ENCODE assay signal across 8 cellular contexts in the genomic region with DNA sequence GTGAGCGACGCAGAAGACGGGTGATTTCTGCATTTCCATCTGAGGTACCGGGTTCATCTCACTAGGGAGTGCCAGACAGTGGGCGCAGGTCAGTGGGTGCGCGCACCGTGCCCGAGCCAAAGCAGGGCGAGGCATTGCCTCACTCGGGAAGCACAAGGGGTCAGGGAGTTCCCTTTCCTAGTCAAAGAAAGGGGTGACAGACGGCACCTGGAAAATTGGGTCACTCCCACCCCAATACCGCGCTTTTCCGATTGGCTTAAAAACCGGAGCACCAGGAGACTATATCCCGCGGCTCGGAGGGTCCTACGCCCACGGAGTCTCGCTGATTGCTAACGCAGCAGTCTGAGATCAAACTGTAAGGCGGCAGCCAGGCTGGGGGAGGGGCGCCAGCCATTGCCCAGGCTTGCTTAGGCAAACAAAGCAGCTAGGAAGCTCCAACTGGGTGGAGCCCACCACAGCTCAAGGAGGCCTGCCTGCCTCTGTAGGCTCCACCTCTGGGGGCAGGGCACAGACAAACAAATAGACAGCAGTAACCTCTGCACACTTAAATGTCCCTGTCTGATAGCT. TPM values are rescaled to one million over a fixed set of nuclear protein-coding genes. Genes with fewer than 3 reads are reported as not detected.
DNase-seq lines count a peak whose midpoint lies in the region; ATAC-seq and TF ChIP-seq lines count a peak whose summit lies in the region.
"Not testable (repeated sequence)": the region's sequence is repeated elsewhere in the genome, so short reads cannot be mapped to it uniquely, and the experiment has no call there.

No MANE protein-coding gene starts in this region.

- H3K9me3 ChIP-seq in lower lobe of right lung, spleen: not testable (repeated sequence)

- H3K27me3 ChIP-seq in lower lobe of right lung (ENCODE audit: low read depth); spleen (replicated peaks in 1 of 7): not testable (repeated sequence)

- H3K4me3 ChIP-seq in GM12864 (ENCODE audit: low read depth, low read length) (peak overlapping the region; percentile 66), lower lobe of right lung (peak overlapping the region; percentile 59), spleen (peak overlapping the region; percentile 31 to 70 (median 46))

- H3K27me3 Mint-ChIP-seq in type B pancreatic cell, result not testable (repeated sequence)

- H3K9me3 Mint-ChIP-seq in type B pancreatic cell, result not testable (repeated sequence)

- TF ChIP-seq CTCF in GM12864 (IDR thresholded peaks at IDR 0.05; ENCODE audit: low read depth, low read length, missing control alignments); lower lobe of right lung (IDR thresholded peaks at IDR 0.05): not testable (repeated sequence)
- TF ChIP-seq CTCF in spleen (IDR thresholded peaks at IDR 0.05 in 8 of 11, conservative IDR thresholded peaks at IDR 0.05 in 3 of 11) (peak in 3 of 11 experiments; percentile 11 to 37 (median 13)), type B pancreatic cell (conservative IDR thresholded peaks at IDR 0.05) (peak; percentile 20)

- peaks cover 13% of the 10 kb centered on the region for H3K36me3 Mint-ChIP-seq in type B pancreatic cell

- DNase-seq in GM12864 (ENCODE audit: low read depth) (peak; percentile 51), NCI-H2081 (lab: John Stamatoyannopoulos, UW) (peak; percentile 38 to 69), T-helper 9 cell (peak; percentile 47), erythroblast (lab: John Stamatoyannopoulos, UW) (peak; percentile 71 to 76), lower lobe of right lung (peak; percentile 87), spleen (peak; percentile 89), type B pancreatic cell (ENCODE audit: extremely low spot score, unreplicated experiment) (peak; percentile 83)
- DNase-seq in activated naive CD4-positive, alpha-beta T cell (lab: John Stamatoyannopoulos, UW), result peak; percentile 13 to 74 (median 49)

- peak overlapping the region; percentile 81 for H3K27ac ChIP-seq in lower lobe of right lung
- H3K27ac ChIP-seq in spleen, result peak overlapping the region; percentile 24 to 81 (median 74)

- intact Hi-C loops in lower lobe of right lung (cut with DNase I); spleen (cut with DNase I; ENCODE audit: low total_unique reads): not testable (repeated sequence)

- H3K27ac Mint-ChIP-seq in type B pancreatic cell, result peak overlapping the region; percentile 93

- H3K4me1 Mint-ChIP-seq in type B pancreatic cell (ENCODE audit: unreplicated experiment), result not testable (repeated sequence)

- not testable (repeated sequence) for TF ChIP-seq POLR2A in erythroblast (IDR thresholded peaks at IDR 0.05; ENCODE audit: low read length); spleen (IDR thresholded peaks at IDR 0.05)

- not testable (repeated sequence) for ATAC-seq in lower lobe of right lung

- not testable (repeated sequence) for H3K36me3 ChIP-seq in lower lobe of right lung, spleen

- WGBS in spleen, 5 donors, result 3 to 10% (median 6%) methylated on average over 25 of the region's 25 CpGs

- H3K4me3 Mint-ChIP-seq in type B pancreatic cell, result peak overlapping the region; percentile 90

- not testable (repeated sequence) for H3K4me1 ChIP-seq in lower lobe of right lung
- H3K4me1 ChIP-seq in spleen, result peaks cover 0 to 15% (median 2%) of the 10 kb centered on the region in 6 donors

RNA-seq across cellular contexts. Expression of a gene that starts 23.9 kb away (rescaled TPM):
- total RNA-seq in lower lobe of right lung, result 13.1 TPM
- 10 to 100 TPM; 12.4 to 25.8 (median 20.9) TPM for total RNA-seq in spleen
- 10 to 100 TPM in 2 of 3 donors, 1 to 10 TPM in 1; 6.4 to 10.9 (median 10.4) TPM for polyA plus RNA-seq in spleen
- total RNA-seq in type B pancreatic cell (ENCODE audit: low replicate concordance), result 10.6 and 14.3 TPM in 2 replicates

RNA-seq across cellular contexts. Expression of a gene that starts 31.7 kb away (rescaled TPM):
- total RNA-seq in lower lobe of right lung (10.6 TPM), spleen (10 to 100 TPM in 5 of 7 donors, 1 to 10 TPM in 2; 9.4 to 18.3 (median 13.0) TPM), type B pancreatic cell (ENCODE audit: low replicate concordance) (34.9 and 38.0 TPM in 2 replicates)
- polyA plus RNA-seq in spleen, result 1 to 10 TPM; 1.7 to 3.2 (median 2.6) TPM
